Comparison of ENCODE assay signal across 8 cellular contexts in the genomic region with DNA sequence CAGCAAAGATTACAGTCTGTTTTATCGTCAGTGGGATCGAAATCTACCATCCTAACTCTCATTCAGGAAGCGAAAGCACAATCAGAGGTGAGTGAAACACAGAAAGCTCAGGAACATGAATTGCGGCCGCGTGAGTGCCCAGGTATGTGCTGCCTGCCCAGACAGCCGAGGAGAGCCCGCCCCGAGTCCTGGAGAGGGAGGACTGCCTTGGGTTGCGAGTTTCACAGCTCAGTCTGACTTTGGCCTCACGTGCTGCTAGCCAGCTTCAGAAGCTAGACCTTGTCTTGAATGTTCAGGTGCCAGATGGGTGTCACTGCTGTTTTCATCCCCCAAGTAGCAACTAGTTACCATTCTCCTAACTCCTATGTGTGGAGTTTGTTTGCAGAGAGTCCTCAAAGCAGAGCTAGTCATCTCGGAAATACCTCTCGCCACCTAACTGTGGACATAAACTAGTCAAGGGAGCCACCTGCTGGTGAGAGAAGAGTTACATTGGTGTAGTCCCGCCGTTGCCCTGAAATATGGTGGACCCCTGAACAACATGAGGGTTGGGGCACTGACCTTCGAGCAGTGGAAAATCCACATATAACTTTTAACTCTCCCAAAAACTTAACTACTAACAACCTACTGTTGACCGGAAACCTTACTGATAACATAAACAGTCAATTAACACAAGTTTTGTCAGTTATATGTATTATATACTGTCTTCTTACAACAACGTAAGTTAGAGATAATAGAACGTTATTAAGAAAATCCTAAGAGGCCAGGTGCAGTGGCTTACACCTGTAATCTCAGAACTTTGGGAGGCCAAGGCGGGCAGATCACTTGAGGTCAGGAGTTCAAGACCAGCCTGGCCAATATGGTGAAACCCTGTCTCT.
DNase-seq lines count a peak whose midpoint lies in the region; ATAC-seq and TF ChIP-seq lines count a peak whose summit lies in the region.

No MANE protein-coding gene starts in this region.

- POLR2A ChIA-PET in T-cell (lab: Charles Lee) = interaction anchor here in 1 of 2 donors (0.6 kb wide), 2 partner anchors 29 to 82 kb away, joined by 3 to 7 read pairs; no protein-coding TSS in a partner anchor

- H3K36me3 ChIP-seq in hepatocyte (replicated peaks; ENCODE audit: insufficient read depth, low read depth) (no peaks in the 10 kb centered on the region), smooth muscle cell (ENCODE audit: low read depth) (no peaks in the 10 kb centered on the region)

- H3K27ac Mint-ChIP-seq in T-cell = peak overlapping the region in 1 of 2 donors; percentile 12

- DNase-seq in NCI-H1694 (lab: John Stamatoyannopoulos, UW) = peak; percentile 87
- DNase-seq in T-cell = peak; percentile 17 to 68 (median 54)
- DNase-seq in amygdala (lab: John Stamatoyannopoulos, UW) = peak in 43 of 56 donors; percentile 11 to 80 (median 29)
- peak; percentile 88 for DNase-seq in hepatocyte (ENCODE audit: low spot score)
- DNase-seq in smooth muscle cell (lab: John Stamatoyannopoulos, UW; ENCODE audit: unreplicated experiment) = no peak

- H3K9me3 Mint-ChIP-seq in T-cell = no peaks in the 10 kb centered on the region

- H3K4me2 ChIP-seq in hepatocyte = no peak overlapping the region
- no peak overlapping the region for H3K4me2 ChIP-seq in smooth muscle cell

- H3K4me1 Mint-ChIP-seq in T-cell = peaks cover 4 to 6% (median 5%) of the 10 kb centered on the region in 3 donors

- H3K9me3 ChIP-seq in hepatocyte (ENCODE audit: low read depth) (no peaks in the 10 kb centered on the region), smooth muscle cell (replicated peaks; ENCODE audit: low read depth) (no peaks in the 10 kb centered on the region)

- H3K9me2 ChIP-seq in hepatocyte (replicated peaks; ENCODE audit: insufficient read depth) = no peaks in the 10 kb centered on the region

- no peaks in the 10 kb centered on the region for H3K27me3 ChIP-seq in hepatocyte
- H3K27me3 ChIP-seq in smooth muscle cell (ENCODE audit: low read depth) = no peaks in the 10 kb centered on the region

- TF ChIP-seq CTCF in 22Rv1 (IDR thresholded peaks at IDR 0.05) (peak; percentile 87), hepatocyte (IDR thresholded peaks at IDR 0.05; ENCODE audit: poor library complexity) (peak; percentile 74), smooth muscle cell (IDR thresholded peaks at IDR 0.05; ENCODE audit: borderline replicate concordance, insufficient read depth, poor library complexity, severe bottlenecking) (peak; percentile 61)

- H3K36me3 Mint-ChIP-seq in T-cell = peaks cover 5% of the 10 kb centered on the region

- H3K27me3 Mint-ChIP-seq in T-cell = no peaks in the 10 kb centered on the region

- H3K27ac ChIP-seq in 22Rv1 = no peak overlapping the region
- H3K27ac ChIP-seq in hepatocyte = no peak overlapping the region
- H3K27ac ChIP-seq in smooth muscle cell (ENCODE audit: low read depth) = no peak overlapping the region

- no peak overlapping the region for H2AFZ ChIP-seq in hepatocyte
- H2AFZ ChIP-seq in smooth muscle cell (ENCODE audit: low read depth) = no peak overlapping the region

- H3K4me3 ChIP-seq in hepatocyte = no peak overlapping the region
- no peak overlapping the region for H3K4me3 ChIP-seq in smooth muscle cell

- 72% methylated on average over 20 of the region's 20 CpGs for WGBS in hepatocyte (ENCODE audit: low lambda C conversion rate, missing lambda C conversion rate)
- WGBS in smooth muscle cell (ENCODE audit: low lambda C conversion rate) = 68% methylated on average over 20 of the region's 20 CpGs

- ATAC-seq in GM18511 (IDR thresholded peaks at IDR 0.05; ENCODE audit: unreplicated experiment) (peak; percentile 91), HG02973 (IDR thresholded peaks at IDR 0.05; ENCODE audit: unreplicated experiment) (peak; percentile 87), T-cell (replicated peaks in 1 of 4) (peak; percentile 85 to 88 (median 86))

- H3K79me2 ChIP-seq in hepatocyte = no peaks in the 10 kb centered on the region
- H3K79me2 ChIP-seq in smooth muscle cell (ENCODE audit: low read depth) = no peaks in the 10 kb centered on the region

- CTCF ChIA-PET in T-cell (lab: Charles Lee) = interaction anchor here (0.5 to 2.5 kb wide), 21 partner anchors 9 to 563 kb away, joined by 3 to 15 read pairs (median 4); no protein-coding TSS in a partner anchor

- H3K4me1 ChIP-seq in hepatocyte (ENCODE audit: insufficient read depth) = no peaks in the 10 kb centered on the region
- no peaks in the 10 kb centered on the region for H3K4me1 ChIP-seq in smooth muscle cell (ENCODE audit: low read depth)

- H3K9ac ChIP-seq in smooth muscle cell (ENCODE audit: low read depth) = no peak overlapping the region

- no peaks in the 10 kb centered on the region for H3F3A ChIP-seq in smooth muscle cell (ENCODE audit: low read depth)

- H4K20me1 ChIP-seq in hepatocyte (ENCODE audit: insufficient read depth, poor library complexity, severe bottlenecking) (no peaks in the 10 kb centered on the region), smooth muscle cell (ENCODE audit: low read depth) (no peaks in the 10 kb centered on the region)

- H3K4me3 Mint-ChIP-seq in T-cell = no peak overlapping the region
